Comparison of ENCODE assay signal across 1 cellular context in genomic region chr22:41469218-41469851, GRCh38.
TF ChIP-seq lines count a peak whose summit lies in the region.

No MANE protein-coding gene starts in this region.

TF ChIP-seq in HepG2, 621 proteins besides CTCF, POLR2A, EP300 and RAD21 (continued from another document and continues in another):
- TF ChIP-seq ZNF362 (CRISPR knock-in tag; IDR thresholded peaks at IDR 0.05; ENCODE audit: borderline replicate concordance) (peak; percentile 11; the same call in 1 of the 2 replicates), KLF12 (CRISPR knock-in tag; IDR thresholded peaks at IDR 0.05; ENCODE audit: borderline replicate concordance) (no peak), ETV5 (CRISPR knock-in tag; IDR thresholded peaks at IDR 0.05; ENCODE audit: borderline replicate concordance) (no peak; the same call in 1 of the 2 replicates), LRRFIP1 (CRISPR knock-in tag; conservative IDR thresholded peaks at IDR 0.05) (no peak), PPARG (CRISPR knock-in tag; conservative IDR thresholded peaks at IDR 0.05) (no peak), ZNF160 (CRISPR knock-in tag; IDR thresholded peaks at IDR 0.05) (peak; percentile 4; the same call in 1 of the 2 replicates), ATF7-NPFF (CRISPR knock-in tag; IDR thresholded peaks at IDR 0.05; ENCODE audit: low read depth) (peak; percentile 77), PHF20 (CRISPR knock-in tag; IDR thresholded peaks at IDR 0.05) (peak; percentile 80), YEATS4 (CRISPR knock-in tag; IDR thresholded peaks at IDR 0.05; ENCODE audit: borderline replicate concordance) (no peak), ZNF354B (CRISPR knock-in tag; IDR thresholded peaks at IDR 0.05) (no peak), POLR2AphosphoS2 (IDR thresholded peaks at IDR 0.05; ENCODE audit: low read depth, low read length) (no peak), ZSCAN29 (CRISPR knock-in tag; conservative IDR thresholded peaks at IDR 0.05) (0 out of 2 replicates have a peak, but pooled peaks have one; percentile 52), FOSL1 (CRISPR knock-in tag; IDR thresholded peaks at IDR 0.05; ENCODE audit: borderline replicate concordance) (no peak), RBAK (CRISPR knock-in tag; IDR thresholded peaks at IDR 0.05) (no peak), ZNF580 (CRISPR knock-in tag; IDR thresholded peaks at IDR 0.05; ENCODE audit: borderline replicate concordance, low read depth) (no peak), ARID3A (IDR thresholded peaks at IDR 0.05; ENCODE audit: low read depth, low read length) (no peak), ZNF788 (CRISPR knock-in tag; IDR thresholded peaks at IDR 0.05; ENCODE audit: borderline replicate concordance) (no peak; the same call in none of the 2 replicates), ZNF317 (CRISPR knock-in tag; IDR thresholded peaks at IDR 0.05) (0 out of 2 replicates have a peak, but pooled peaks have one; percentile 37), NRL (CRISPR knock-in tag; IDR thresholded peaks at IDR 0.05; ENCODE audit: borderline replicate concordance) (no peak), ZBTB2 (CRISPR knock-in tag; IDR thresholded peaks at IDR 0.05; ENCODE audit: low read depth) (no peak), TOPORS (CRISPR knock-in tag; IDR thresholded peaks at IDR 0.05) (no peak), ZMYM2 (CRISPR knock-in tag; IDR thresholded peaks at IDR 0.05) (no peak), ZNF12 (CRISPR knock-in tag; IDR thresholded peaks at IDR 0.05) (no peak), HNRNPUL1 (IDR thresholded peaks at IDR 0.05; ENCODE audit: low read depth, low read length) (no peak), CCAR2 (optimal IDR thresholded peaks at IDR 0.05; ENCODE audit: low read depth, low read length) (no peak), SIX1 (CRISPR knock-in tag; IDR thresholded peaks at IDR 0.05; ENCODE audit: borderline replicate concordance) (no peak), ATF7 (IDR thresholded peaks at IDR 0.05) (no peak), ATF7 (CRISPR knock-in tag; IDR thresholded peaks at IDR 0.05) (peak; percentile 8; the same call in 1 of the 2 replicates), THAP9 (CRISPR knock-in tag; IDR thresholded peaks at IDR 0.05; ENCODE audit: borderline replicate concordance) (peak; percentile 95; the same call in 1 of the 2 replicates), RFXAP (CRISPR knock-in tag; IDR thresholded peaks at IDR 0.05; ENCODE audit: borderline replicate concordance) (no peak), ZNF589 (CRISPR knock-in tag; conservative IDR thresholded peaks at IDR 0.05) (no peak), ZNF367 (CRISPR knock-in tag; IDR thresholded peaks at IDR 0.05; ENCODE audit: borderline replicate concordance) (no peak)
- TF ChIP-seq, protein P1, sequence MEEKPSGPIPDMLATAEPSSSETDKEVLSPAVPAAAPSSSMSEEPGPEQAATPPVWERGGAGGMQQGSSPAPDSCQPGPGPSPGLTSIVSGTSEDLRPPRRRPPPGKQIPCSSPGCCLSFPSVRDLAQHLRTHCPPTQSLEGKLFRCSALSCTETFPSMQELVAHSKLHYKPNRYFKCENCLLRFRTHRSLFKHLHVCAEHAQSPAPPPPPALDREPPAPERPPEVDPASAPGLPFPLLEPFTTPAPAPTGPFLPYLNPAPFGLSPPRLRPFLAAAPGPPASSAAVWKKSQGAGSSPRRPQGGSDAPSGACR (CRISPR knock-in tag; IDR thresholded peaks at IDR 0.05), result no peak
- TF ChIP-seq, protein P2, sequence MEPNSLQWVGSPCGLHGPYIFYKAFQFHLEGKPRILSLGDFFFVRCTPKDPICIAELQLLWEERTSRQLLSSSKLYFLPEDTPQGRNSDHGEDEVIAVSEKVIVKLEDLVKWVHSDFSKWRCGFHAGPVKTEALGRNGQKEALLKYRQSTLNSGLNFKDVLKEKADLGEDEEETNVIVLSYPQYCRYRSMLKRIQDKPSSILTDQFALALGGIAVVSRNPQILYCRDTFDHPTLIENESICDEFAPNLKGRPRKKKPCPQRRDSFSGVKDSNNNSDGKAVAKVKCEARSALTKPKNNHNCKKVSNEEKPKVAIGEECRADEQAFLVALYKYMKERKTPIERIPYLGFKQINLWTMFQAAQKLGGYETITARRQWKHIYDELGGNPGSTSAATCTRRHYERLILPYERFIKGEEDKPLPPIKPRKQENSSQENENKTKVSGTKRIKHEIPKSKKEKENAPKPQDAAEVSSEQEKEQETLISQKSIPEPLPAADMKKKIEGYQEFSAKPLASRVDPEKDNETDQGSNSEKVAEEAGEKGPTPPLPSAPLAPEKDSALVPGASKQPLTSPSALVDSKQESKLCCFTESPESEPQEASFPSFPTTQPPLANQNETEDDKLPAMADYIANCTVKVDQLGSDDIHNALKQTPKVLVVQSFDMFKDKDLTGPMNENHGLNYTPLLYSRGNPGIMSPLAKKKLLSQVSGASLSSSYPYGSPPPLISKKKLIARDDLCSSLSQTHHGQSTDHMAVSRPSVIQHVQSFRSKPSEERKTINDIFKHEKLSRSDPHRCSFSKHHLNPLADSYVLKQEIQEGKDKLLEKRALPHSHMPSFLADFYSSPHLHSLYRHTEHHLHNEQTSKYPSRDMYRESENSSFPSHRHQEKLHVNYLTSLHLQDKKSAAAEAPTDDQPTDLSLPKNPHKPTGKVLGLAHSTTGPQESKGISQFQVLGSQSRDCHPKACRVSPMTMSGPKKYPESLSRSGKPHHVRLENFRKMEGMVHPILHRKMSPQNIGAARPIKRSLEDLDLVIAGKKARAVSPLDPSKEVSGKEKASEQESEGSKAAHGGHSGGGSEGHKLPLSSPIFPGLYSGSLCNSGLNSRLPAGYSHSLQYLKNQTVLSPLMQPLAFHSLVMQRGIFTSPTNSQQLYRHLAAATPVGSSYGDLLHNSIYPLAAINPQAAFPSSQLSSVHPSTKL (CRISPR knock-in tag; IDR thresholded peaks at IDR 0.05), result no peak
- TF ChIP-seq, protein P3, sequence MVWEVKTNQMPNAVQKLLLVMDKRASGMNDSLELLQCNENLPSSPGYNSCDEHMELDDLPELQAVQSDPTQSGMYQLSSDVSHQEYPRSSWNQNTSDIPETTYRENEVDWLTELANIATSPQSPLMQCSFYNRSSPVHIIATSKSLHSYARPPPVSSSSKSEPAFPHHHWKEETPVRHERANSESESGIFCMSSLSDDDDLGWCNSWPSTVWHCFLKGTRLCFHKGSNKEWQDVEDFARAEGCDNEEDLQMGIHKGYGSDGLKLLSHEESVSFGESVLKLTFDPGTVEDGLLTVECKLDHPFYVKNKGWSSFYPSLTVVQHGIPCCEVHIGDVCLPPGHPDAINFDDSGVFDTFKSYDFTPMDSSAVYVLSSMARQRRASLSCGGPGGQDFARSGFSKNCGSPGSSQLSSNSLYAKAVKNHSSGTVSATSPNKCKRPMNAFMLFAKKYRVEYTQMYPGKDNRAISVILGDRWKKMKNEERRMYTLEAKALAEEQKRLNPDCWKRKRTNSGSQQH (CRISPR knock-in tag; IDR thresholded peaks at IDR 0.05; ENCODE audit: low read depth), result no peak; the same call in 1 of the 2 replicates
- TF ChIP-seq, protein P4, sequence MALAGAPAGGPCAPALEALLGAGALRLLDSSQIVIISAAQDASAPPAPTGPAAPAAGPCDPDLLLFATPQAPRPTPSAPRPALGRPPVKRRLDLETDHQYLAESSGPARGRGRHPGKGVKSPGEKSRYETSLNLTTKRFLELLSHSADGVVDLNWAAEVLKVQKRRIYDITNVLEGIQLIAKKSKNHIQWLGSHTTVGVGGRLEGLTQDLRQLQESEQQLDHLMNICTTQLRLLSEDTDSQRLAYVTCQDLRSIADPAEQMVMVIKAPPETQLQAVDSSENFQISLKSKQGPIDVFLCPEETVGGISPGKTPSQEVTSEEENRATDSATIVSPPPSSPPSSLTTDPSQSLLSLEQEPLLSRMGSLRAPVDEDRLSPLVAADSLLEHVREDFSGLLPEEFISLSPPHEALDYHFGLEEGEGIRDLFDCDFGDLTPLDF (CRISPR knock-in tag; IDR thresholded peaks at IDR 0.05), result no peak
- TF ChIP-seq, protein P5, sequence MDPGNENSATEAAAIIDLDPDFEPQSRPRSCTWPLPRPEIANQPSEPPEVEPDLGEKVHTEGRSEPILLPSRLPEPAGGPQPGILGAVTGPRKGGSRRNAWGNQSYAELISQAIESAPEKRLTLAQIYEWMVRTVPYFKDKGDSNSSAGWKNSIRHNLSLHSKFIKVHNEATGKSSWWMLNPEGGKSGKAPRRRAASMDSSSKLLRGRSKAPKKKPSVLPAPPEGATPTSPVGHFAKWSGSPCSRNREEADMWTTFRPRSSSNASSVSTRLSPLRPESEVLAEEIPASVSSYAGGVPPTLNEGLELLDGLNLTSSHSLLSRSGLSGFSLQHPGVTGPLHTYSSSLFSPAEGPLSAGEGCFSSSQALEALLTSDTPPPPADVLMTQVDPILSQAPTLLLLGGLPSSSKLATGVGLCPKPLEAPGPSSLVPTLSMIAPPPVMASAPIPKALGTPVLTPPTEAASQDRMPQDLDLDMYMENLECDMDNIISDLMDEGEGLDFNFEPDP (CRISPR knock-in tag; conservative IDR thresholded peaks at IDR 0.05), result no peak
- TF ChIP-seq, protein P6, sequence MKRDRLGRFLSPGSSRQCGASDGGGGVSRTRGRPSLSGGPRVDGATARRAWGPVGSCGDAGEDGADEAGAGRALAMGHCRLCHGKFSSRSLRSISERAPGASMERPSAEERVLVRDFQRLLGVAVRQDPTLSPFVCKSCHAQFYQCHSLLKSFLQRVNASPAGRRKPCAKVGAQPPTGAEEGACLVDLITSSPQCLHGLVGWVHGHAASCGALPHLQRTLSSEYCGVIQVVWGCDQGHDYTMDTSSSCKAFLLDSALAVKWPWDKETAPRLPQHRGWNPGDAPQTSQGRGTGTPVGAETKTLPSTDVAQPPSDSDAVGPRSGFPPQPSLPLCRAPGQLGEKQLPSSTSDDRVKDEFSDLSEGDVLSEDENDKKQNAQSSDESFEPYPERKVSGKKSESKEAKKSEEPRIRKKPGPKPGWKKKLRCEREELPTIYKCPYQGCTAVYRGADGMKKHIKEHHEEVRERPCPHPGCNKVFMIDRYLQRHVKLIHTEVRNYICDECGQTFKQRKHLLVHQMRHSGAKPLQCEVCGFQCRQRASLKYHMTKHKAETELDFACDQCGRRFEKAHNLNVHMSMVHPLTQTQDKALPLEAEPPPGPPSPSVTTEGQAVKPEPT (CRISPR knock-in tag; IDR thresholded peaks at IDR 0.05; ENCODE audit: low read depth), result no peak
